In genomic region chr7:1473864-1474512, GRCh38 we compare ENCODE assay signal across 1 cellular context.
TF ChIP-seq lines count a peak whose summit lies in the region.

No MANE protein-coding gene starts in this region.

TF ChIP-seq in HepG2, 621 proteins besides CTCF, POLR2A, EP300 and RAD21 (continued from another document and continues in another):
- no peak for TF ChIP-seq HNF4G (IDR thresholded peaks at IDR 0.05; ENCODE audit: borderline replicate concordance, low read depth, low read length)
- no peak for TF ChIP-seq HNF4G (CRISPR knock-in tag; IDR thresholded peaks at IDR 0.05; ENCODE audit: borderline replicate concordance, low read depth)
- no peak for TF ChIP-seq MTF2 (CRISPR knock-in tag; IDR thresholded peaks at IDR 0.05; ENCODE audit: borderline replicate concordance)
- TF ChIP-seq ZNF335 (CRISPR knock-in tag; IDR thresholded peaks at IDR 0.05): no peak
- no peak for TF ChIP-seq NFE2L1 (CRISPR knock-in tag; IDR thresholded peaks at IDR 0.05; ENCODE audit: borderline replicate concordance)
- TF ChIP-seq IKZF5 (CRISPR knock-in tag; IDR thresholded peaks at IDR 0.05): peak; percentile 52; the same call in 1 of the 2 replicates
- TF ChIP-seq ZEB1 (IDR thresholded peaks at IDR 0.05; ENCODE audit: insufficient replicate concordance, low read depth): no peak
- TF ChIP-seq CENPBD1 (CRISPR knock-in tag; IDR thresholded peaks at IDR 0.05; ENCODE audit: borderline replicate concordance, low read depth): no peak
- TF ChIP-seq ZNF761 (CRISPR knock-in tag; conservative IDR thresholded peaks at IDR 0.05): no peak
- TF ChIP-seq CHD2 (IDR thresholded peaks at IDR 0.05; ENCODE audit: low read depth, low read length): no peak
- peak; percentile 72 for TF ChIP-seq GABPB1 (CRISPR knock-in tag; IDR thresholded peaks at IDR 0.05)
- no peak for TF ChIP-seq GTF3A (CRISPR knock-in tag; conservative IDR thresholded peaks at IDR 0.05)
- TF ChIP-seq ZNF543 (CRISPR knock-in tag; IDR thresholded peaks at IDR 0.05): 0 out of 2 replicates have a peak, but pooled peaks have one; percentile 25
- no peak; the same call in 1 of the 2 replicates for TF ChIP-seq ZNF350 (CRISPR knock-in tag; IDR thresholded peaks at IDR 0.05; ENCODE audit: borderline replicate concordance, low read depth)
- no peak for TF ChIP-seq ZNF720 (CRISPR knock-in tag; IDR thresholded peaks at IDR 0.05)
- TF ChIP-seq RARG (CRISPR knock-in tag; IDR thresholded peaks at IDR 0.05; ENCODE audit: low read depth): no peak
- no peak for TF ChIP-seq ZNF558 (CRISPR knock-in tag; IDR thresholded peaks at IDR 0.05; ENCODE audit: borderline replicate concordance)
- TF ChIP-seq NR1H2 (CRISPR knock-in tag; IDR thresholded peaks at IDR 0.05; ENCODE audit: borderline replicate concordance, low read depth): no peak
- no peak for TF ChIP-seq ZNF556 (CRISPR knock-in tag; IDR thresholded peaks at IDR 0.05; ENCODE audit: borderline replicate concordance)
- no peak for TF ChIP-seq ZNF713 (CRISPR knock-in tag; IDR thresholded peaks at IDR 0.05)
- 0 out of 2 replicates have a peak, but pooled peaks have one; percentile 57 for TF ChIP-seq ZNF589 (CRISPR knock-in tag; conservative IDR thresholded peaks at IDR 0.05)
- TF ChIP-seq ZNF354B (CRISPR knock-in tag; IDR thresholded peaks at IDR 0.05): no peak
- peak; percentile 48; the same call in 1 of the 2 replicates for TF ChIP-seq ZNF232 (CRISPR knock-in tag; IDR thresholded peaks at IDR 0.05; ENCODE audit: borderline replicate concordance)
- no peak for TF ChIP-seq KLF16 (CRISPR knock-in tag; IDR thresholded peaks at IDR 0.05)
- TF ChIP-seq RBAK (CRISPR knock-in tag; IDR thresholded peaks at IDR 0.05): no peak
- TF ChIP-seq, protein P1, sequence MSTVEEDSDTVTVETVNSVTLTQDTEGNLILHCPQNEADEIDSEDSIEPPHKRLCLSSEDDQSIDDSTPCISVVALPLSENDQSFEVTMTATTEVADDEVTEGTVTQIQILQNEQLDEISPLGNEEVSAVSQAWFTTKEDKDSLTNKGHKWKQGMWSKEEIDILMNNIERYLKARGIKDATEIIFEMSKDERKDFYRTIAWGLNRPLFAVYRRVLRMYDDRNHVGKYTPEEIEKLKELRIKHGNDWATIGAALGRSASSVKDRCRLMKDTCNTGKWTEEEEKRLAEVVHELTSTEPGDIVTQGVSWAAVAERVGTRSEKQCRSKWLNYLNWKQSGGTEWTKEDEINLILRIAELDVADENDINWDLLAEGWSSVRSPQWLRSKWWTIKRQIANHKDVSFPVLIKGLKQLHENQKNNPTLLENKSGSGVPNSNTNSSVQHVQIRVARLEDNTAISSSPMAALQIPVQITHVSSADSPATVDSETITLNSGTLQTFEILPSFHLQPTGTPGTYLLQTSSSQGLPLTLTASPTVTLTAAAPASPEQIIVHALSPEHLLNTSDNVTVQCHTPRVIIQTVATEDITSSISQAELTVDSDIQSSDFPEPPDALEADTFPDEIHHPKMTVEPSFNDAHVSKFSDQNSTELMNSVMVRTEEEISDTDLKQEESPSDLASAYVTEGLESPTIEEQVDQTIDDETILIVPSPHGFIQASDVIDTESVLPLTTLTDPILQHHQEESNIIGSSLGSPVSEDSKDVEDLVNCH (CRISPR knock-in tag; IDR thresholded peaks at IDR 0.05): no peak
- TF ChIP-seq ATF1 (CRISPR knock-in tag; IDR thresholded peaks at IDR 0.05): no peak
- no peak for TF ChIP-seq AGO1 (IDR thresholded peaks at IDR 0.05; ENCODE audit: low read depth, low read length, poor library complexity, severe bottlenecking)
- TF ChIP-seq SSRP1 (CRISPR knock-in tag; IDR thresholded peaks at IDR 0.05): no peak
- TF ChIP-seq ADNP (CRISPR knock-in tag; IDR thresholded peaks at IDR 0.05): no peak
- TF ChIP-seq DBP (CRISPR knock-in tag; IDR thresholded peaks at IDR 0.05; ENCODE audit: not compliant biosample characterization): no peak
- no peak for TF ChIP-seq RNF2 (conservative IDR thresholded peaks at IDR 0.05; ENCODE audit: low read depth)
- no peak for TF ChIP-seq TCF12 (IDR thresholded peaks at IDR 0.05)
- TF ChIP-seq TCF12 (CRISPR knock-in tag; IDR thresholded peaks at IDR 0.05): no peak
- TF ChIP-seq RBM39 (IDR thresholded peaks at IDR 0.05; ENCODE audit: low read depth, low read length, poor library complexity, severe bottlenecking): no peak
- TF ChIP-seq, protein P2, sequence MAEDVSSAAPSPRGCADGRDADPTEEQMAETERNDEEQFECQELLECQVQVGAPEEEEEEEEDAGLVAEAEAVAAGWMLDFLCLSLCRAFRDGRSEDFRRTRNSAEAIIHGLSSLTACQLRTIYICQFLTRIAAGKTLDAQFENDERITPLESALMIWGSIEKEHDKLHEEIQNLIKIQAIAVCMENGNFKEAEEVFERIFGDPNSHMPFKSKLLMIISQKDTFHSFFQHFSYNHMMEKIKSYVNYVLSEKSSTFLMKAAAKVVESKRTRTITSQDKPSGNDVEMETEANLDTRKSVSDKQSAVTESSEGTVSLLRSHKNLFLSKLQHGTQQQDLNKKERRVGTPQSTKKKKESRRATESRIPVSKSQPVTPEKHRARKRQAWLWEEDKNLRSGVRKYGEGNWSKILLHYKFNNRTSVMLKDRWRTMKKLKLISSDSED (CRISPR knock-in tag; IDR thresholded peaks at IDR 0.05): no peak
- TF ChIP-seq TP53 (CRISPR knock-in tag; conservative IDR thresholded peaks at IDR 0.05): no peak
- no peak for TF ChIP-seq SNAPC2 (CRISPR knock-in tag; IDR thresholded peaks at IDR 0.05)
- no peak for TF ChIP-seq ZBTB42 (CRISPR knock-in tag; IDR thresholded peaks at IDR 0.05)
- no peak; the same call in 1 of the 2 replicates for TF ChIP-seq HIVEP1 (CRISPR knock-in tag; IDR thresholded peaks at IDR 0.05)
- no peak for TF ChIP-seq ZNF432 (CRISPR knock-in tag; IDR thresholded peaks at IDR 0.05; ENCODE audit: borderline replicate concordance)
- TF ChIP-seq ZFP36L2 (CRISPR knock-in tag; IDR thresholded peaks at IDR 0.05): no peak
- TF ChIP-seq, protein P3, sequence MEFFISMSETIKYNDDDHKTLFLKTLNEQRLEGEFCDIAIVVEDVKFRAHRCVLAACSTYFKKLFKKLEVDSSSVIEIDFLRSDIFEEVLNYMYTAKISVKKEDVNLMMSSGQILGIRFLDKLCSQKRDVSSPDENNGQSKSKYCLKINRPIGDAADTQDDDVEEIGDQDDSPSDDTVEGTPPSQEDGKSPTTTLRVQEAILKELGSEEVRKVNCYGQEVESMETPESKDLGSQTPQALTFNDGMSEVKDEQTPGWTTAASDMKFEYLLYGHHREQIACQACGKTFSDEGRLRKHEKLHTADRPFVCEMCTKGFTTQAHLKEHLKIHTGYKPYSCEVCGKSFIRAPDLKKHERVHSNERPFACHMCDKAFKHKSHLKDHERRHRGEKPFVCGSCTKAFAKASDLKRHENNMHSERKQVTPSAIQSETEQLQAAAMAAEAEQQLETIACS (CRISPR knock-in tag; IDR thresholded peaks at IDR 0.05): no peak
- no peak for TF ChIP-seq IKZF4 (CRISPR knock-in tag; IDR thresholded peaks at IDR 0.05; ENCODE audit: borderline replicate concordance, low read depth, not compliant biosample characterization)
- TF ChIP-seq ZNF101 (CRISPR knock-in tag; IDR thresholded peaks at IDR 0.05; ENCODE audit: borderline replicate concordance, low read depth): no peak
- TF ChIP-seq ZNF839 (CRISPR knock-in tag; IDR thresholded peaks at IDR 0.05; ENCODE audit: borderline replicate concordance): no peak
- TF ChIP-seq ZNF747 (CRISPR knock-in tag; IDR thresholded peaks at IDR 0.05; ENCODE audit: borderline replicate concordance): no peak
- no peak for TF ChIP-seq ZNF136 (CRISPR knock-in tag; IDR thresholded peaks at IDR 0.05; ENCODE audit: low read depth)
- TF ChIP-seq RFXANK (CRISPR knock-in tag; IDR thresholded peaks at IDR 0.05): no peak
- TF ChIP-seq, protein P4, sequence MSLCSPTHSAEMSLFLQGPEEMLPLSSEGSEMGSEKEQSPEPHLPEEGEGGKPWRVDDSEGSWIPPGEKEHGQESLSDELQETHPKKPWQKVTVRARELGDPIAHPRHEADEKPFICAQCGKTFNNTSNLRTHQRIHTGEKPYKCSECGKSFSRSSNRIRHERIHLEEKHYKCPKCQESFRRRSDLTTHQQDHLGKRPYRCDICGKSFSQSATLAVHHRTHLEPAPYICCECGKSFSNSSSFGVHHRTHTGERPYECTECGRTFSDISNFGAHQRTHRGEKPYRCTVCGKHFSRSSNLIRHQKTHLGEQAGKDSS (CRISPR knock-in tag; IDR thresholded peaks at IDR 0.05; ENCODE audit: borderline replicate concordance, low read depth): peak; percentile 76; the same call in 1 of the 2 replicates
- TF ChIP-seq EZH2 (conservative IDR thresholded peaks at IDR 0.05; ENCODE audit: low read depth, low read length): no peak
- TF ChIP-seq BCL6 (CRISPR knock-in tag; IDR thresholded peaks at IDR 0.05): no peak
- TF ChIP-seq, protein P5, sequence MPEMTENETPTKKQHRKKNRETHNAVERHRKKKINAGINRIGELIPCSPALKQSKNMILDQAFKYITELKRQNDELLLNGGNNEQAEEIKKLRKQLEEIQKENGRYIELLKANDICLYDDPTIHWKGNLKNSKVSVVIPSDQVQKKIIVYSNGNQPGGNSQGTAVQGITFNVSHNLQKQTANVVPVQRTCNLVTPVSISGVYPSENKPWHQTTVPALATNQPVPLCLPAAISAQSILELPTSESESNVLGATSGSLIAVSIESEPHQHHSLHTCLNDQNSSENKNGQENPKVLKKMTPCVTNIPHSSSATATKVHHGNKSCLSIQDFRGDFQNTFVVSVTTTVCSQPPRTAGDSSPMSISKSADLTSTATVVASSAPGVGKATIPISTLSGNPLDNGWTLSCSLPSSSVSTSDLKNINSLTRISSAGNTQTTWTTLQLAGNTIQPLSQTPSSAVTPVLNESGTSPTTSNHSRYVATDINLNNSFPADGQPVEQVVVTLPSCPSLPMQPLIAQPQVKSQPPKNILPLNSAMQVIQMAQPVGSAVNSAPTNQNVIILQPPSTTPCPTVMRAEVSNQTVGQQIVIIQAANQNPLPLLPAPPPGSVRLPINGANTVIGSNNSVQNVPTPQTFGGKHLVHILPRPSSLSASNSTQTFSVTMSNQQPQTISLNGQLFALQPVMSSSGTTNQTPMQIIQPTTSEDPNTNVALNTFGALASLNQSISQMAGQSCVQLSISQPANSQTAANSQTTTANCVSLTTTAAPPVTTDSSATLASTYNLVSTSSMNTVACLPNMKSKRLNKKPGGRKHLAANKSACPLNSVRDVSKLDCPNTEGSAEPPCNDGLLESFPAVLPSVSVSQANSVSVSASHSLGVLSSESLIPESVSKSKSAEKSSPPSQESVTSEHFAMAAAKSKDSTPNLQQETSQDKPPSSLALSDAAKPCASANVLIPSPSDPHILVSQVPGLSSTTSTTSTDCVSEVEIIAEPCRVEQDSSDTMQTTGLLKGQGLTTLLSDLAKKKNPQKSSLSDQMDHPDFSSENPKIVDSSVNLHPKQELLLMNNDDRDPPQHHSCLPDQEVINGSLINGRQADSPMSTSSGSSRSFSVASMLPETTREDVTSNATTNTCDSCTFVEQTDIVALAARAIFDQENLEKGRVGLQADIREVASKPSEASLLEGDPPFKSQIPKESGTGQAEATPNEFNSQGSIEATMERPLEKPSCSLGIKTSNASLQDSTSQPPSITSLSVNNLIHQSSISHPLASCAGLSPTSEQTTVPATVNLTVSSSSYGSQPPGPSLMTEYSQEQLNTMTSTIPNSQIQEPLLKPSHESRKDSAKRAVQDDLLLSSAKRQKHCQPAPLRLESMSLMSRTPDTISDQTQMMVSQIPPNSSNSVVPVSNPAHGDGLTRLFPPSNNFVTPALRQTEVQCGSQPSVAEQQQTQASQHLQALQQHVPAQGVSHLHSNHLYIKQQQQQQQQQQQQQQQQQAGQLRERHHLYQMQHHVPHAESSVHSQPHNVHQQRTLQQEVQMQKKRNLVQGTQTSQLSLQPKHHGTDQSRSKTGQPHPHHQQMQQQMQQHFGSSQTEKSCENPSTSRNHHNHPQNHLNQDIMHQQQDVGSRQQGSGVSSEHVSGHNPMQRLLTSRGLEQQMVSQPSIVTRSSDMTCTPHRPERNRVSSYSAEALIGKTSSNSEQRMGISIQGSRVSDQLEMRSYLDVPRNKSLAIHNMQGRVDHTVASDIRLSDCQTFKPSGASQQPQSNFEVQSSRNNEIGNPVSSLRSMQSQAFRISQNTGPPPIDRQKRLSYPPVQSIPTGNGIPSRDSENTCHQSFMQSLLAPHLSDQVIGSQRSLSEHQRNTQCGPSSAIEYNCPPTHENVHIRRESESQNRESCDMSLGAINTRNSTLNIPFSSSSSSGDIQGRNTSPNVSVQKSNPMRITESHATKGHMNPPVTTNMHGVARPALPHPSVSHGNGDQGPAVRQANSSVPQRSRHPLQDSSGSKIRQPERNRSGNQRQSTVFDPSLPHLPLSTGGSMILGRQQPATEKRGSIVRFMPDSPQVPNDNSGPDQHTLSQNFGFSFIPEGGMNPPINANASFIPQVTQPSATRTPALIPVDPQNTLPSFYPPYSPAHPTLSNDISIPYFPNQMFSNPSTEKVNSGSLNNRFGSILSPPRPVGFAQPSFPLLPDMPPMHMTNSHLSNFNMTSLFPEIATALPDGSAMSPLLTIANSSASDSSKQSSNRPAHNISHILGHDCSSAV (CRISPR knock-in tag; IDR thresholded peaks at IDR 0.05; ENCODE audit: borderline replicate concordance): no peak
- TF ChIP-seq ZBTB7B (CRISPR knock-in tag; IDR thresholded peaks at IDR 0.05): 0 out of 2 replicates have a peak, but pooled peaks have one; percentile 18
- TF ChIP-seq, protein P6, sequence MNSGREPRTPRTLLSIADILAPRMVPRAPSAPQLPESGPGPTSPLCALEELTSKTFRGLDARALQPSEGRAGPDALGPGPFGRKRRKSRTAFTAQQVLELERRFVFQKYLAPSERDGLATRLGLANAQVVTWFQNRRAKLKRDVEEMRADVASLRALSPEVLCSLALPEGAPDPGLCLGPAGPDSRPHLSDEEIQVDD (CRISPR knock-in tag; IDR thresholded peaks at IDR 0.05; ENCODE audit: borderline replicate concordance): no peak
- 0 out of 2 replicates have a peak, but pooled peaks have one; percentile 34 for TF ChIP-seq BRD4 (CRISPR knock-in tag; IDR thresholded peaks at IDR 0.05)
